In the genomic region with DNA sequence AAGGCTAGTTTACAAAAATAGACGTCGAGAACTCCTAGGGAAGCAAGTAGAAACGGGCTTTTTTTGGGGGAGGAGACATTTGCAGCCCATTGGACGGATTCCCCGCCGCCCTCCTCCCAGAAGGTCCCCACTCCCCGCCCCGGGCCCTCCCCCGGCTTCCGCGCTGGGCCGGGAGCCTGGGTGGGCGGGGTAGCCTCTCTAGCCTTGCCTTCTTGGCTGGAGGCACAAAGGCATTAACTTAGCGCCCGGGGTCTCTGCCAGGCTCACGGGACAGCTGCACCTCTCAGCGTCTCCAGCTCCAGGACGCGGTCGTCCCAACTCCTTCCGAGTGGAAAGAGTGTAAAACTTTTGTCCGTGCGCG, we compare ENCODE assay signal across 8 cellular contexts. TPM values are rescaled to one million over a fixed set of nuclear protein-coding genes. Genes with fewer than 3 reads are reported as not detected.
A peak's percentile ranks its signal among the peaks of the same experiment; 100 is the strongest.
DNase-seq lines count a peak whose midpoint lies in the region; ATAC-seq and TF ChIP-seq lines count a peak whose summit lies in the region.

A gene with protein sequence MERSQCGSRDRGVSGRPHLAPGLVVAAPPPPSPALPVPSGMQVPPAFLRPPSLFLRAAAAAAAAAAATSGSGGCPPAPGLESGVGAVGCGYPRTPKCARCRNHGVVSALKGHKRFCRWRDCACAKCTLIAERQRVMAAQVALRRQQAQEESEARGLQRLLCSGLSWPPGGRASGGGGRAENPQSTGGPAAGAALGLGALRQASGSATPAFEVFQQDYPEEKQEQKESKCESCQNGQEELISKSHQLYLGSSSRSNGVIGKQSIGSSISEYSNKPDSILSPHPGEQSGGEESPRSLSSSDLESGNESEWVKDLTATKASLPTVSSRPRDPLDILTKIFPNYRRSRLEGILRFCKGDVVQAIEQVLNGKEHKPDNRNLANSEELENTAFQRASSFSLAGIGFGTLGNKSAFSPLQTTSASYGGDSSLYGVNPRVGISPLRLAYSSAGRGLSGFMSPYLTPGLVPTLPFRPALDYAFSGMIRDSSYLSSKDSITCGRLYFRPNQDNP (plus strand): TSS at position 236 of the 361 bp plus-strand sequence. CDS start 242 bp downstream, outside the sequence.

- H3K27me3 Mint-ChIP-seq in activated naive CD4-positive, alpha-beta T cell treated with anti-CD3 and anti-CD28 coated beads, Interleukin-2, amount 10 ng/mL, durations not matched to agents 7 days and 5 days, result peaks cover 37% of the 10 kb centered on the region
- peaks cover 5% of the 10 kb centered on the region for H3K27me3 Mint-ChIP-seq in endothelial cell (ENCODE audit: unreplicated experiment)

- H3K36me3 Mint-ChIP-seq in activated naive CD4-positive, alpha-beta T cell treated with anti-CD3 and anti-CD28 coated beads, Interleukin-2, amount 10 ng/mL, durations not matched to agents 7 days and 5 days, result no peaks in the 10 kb centered on the region
- peaks cover 1% of the 10 kb centered on the region for H3K36me3 Mint-ChIP-seq in endothelial cell (ENCODE audit: low read depth, unreplicated experiment)

- peaks cover 1% of the 10 kb centered on the region for H3K9me3 Mint-ChIP-seq in activated naive CD4-positive, alpha-beta T cell treated with anti-CD3 and anti-CD28 coated beads, Interleukin-2, amount 10 ng/mL, durations not matched to agents 7 days and 5 days
- no peaks in the 10 kb centered on the region for H3K9me3 Mint-ChIP-seq in endothelial cell (ENCODE audit: unreplicated experiment)

- peak within 1 kb of the TSS; percentile 70 for H2AFZ ChIP-seq in SK-N-SH (ENCODE audit: low read depth)

- no peak within 1 kb of the TSS for H3K27ac ChIP-seq in SK-N-SH (ENCODE audit: low read depth in 2 of 2, low read length in 1 of 2)
- H3K27ac ChIP-seq in stomach smooth muscle (ENCODE audit: low read length), result peak within 1 kb of the TSS; percentile 47

- POLR2A ChIA-PET in SK-N-SH (lab: Yijun Ruan, JAX), result no interaction called here

- H3K27me3 ChIP-seq in SK-N-SH (ENCODE audit: insufficient read depth) (peaks cover 42% of the 10 kb centered on the region), stomach smooth muscle (ENCODE audit: control insufficient read depth in 1 of 2, insufficient read depth in 2 of 2, low read length in 2 of 2) (no peaks in the 10 kb centered on the region)

- no peaks in the 10 kb centered on the region for H3K36me3 ChIP-seq in SK-N-SH (replicated peaks in 1 of 2; ENCODE audit: control insufficient read depth in 1 of 2, insufficient read depth in 2 of 2, low read length in 1 of 2)
- H3K36me3 ChIP-seq in stomach smooth muscle (ENCODE audit: control insufficient read depth in 2 of 2, insufficient read depth in 2 of 2, low read length in 2 of 2), result no peaks in the 10 kb centered on the region

- H3K9ac ChIP-seq in SK-N-SH, result no peak within 1 kb of the TSS
- peak within 1 kb of the TSS; percentile 53 to 63 for H3K9ac ChIP-seq in stomach smooth muscle (ENCODE audit: low read length in 2 of 2)

- H3F3A ChIP-seq in SK-N-SH (replicated peaks; ENCODE audit: insufficient read depth), result no peaks in the 10 kb centered on the region

- under 1% methylated on average over 17 of the region's 24 CpGs for WGBS in SK-N-SH (ENCODE audit: low lambda C conversion rate)

- no peak for DNase-seq in activated naive CD4-positive, alpha-beta T cell treated with anti-CD3 and anti-CD28 coated beads, Interleukin-2, amount 10 ng/mL, durations not matched to agents 7 days and 5 days
- DNase-seq in activated naive CD4-positive, alpha-beta T cell (lab: John Stamatoyannopoulos, UW), result no peak
- peak; percentile 42 for DNase-seq in SK-N-SH
- DNase-seq in endothelial cell (ENCODE audit: low spot score), result peak; percentile 83
- peak; percentile 58 to 73 for DNase-seq in lung microvascular endothelial cell (ENCODE audit: low read depth in 2 of 2)

- H3K79me2 ChIP-seq in SK-N-SH (ENCODE audit: insufficient read depth), result no peaks in the 10 kb centered on the region

- peak; percentile 23 for ATAC-seq in HG03520 (IDR thresholded peaks at IDR 0.05; ENCODE audit: unreplicated experiment)
- ATAC-seq in activated CD4-positive, CD25-positive, alpha-beta regulatory T cell treated with anti-CD3 and anti-CD28 coated beads, Interleukin-2, amount 50 U/mL, for 24 hours, result no peak

- H3K4me3 Mint-ChIP-seq in activated naive CD4-positive, alpha-beta T cell treated with anti-CD3 and anti-CD28 coated beads, Interleukin-2, amount 10 ng/mL, durations not matched to agents 7 days and 5 days, result peak within 1 kb of the TSS; percentile 23
- H3K4me3 Mint-ChIP-seq in endothelial cell (ENCODE audit: unreplicated experiment), result peak within 1 kb of the TSS; percentile 91

- peak within 1 kb of the TSS; percentile 88 for H3K4me2 ChIP-seq in SK-N-SH

- TF ChIP-seq EP300 in SK-N-SH (IDR thresholded peaks at IDR 0.05; ENCODE audit: borderline replicate concordance in 1 of 2, low read depth in 1 of 2, low read length in 1 of 2), result no peak

- H3K4me1 Mint-ChIP-seq in activated naive CD4-positive, alpha-beta T cell treated with anti-CD3 and anti-CD28 coated beads, Interleukin-2, amount 10 ng/mL, durations not matched to agents 7 days and 5 days, result peaks cover 4% of the 10 kb centered on the region
- peaks cover 23% of the 10 kb centered on the region for H3K4me1 Mint-ChIP-seq in endothelial cell (ENCODE audit: unreplicated experiment)

- no peak for TF ChIP-seq CTCF in SK-N-SH (IDR thresholded peaks at IDR 0.05)
- TF ChIP-seq CTCF in endothelial cell (IDR thresholded peaks at IDR 0.05; ENCODE audit: unreplicated experiment), result no peak

- no peak within 1 kb of the TSS for H3K27ac Mint-ChIP-seq in activated naive CD4-positive, alpha-beta T cell treated with anti-CD3 and anti-CD28 coated beads, Interleukin-2, amount 10 ng/mL, durations not matched to agents 7 days and 5 days
- H3K27ac Mint-ChIP-seq in endothelial cell (ENCODE audit: unreplicated experiment), result peak within 1 kb of the TSS; percentile 58

- TF ChIP-seq RAD21 in SK-N-SH (IDR thresholded peaks at IDR 0.05; ENCODE audit: low read length), result no peak

- peak within 1 kb of the TSS; percentile 49 to 59 for H3K4me3 ChIP-seq in SK-N-SH (ENCODE audit: low read depth in 2 of 2, low read length in 1 of 2)
- H3K4me3 ChIP-seq in stomach smooth muscle (ENCODE audit: low read length in 2 of 2), result peak within 1 kb of the TSS; percentile 62 to 75

- H3K9me3 ChIP-seq in SK-N-SH (no peaks in the 10 kb centered on the region), stomach smooth muscle (ENCODE audit: control insufficient read depth in 2 of 2, low read length in 2 of 2) (no peaks in the 10 kb centered on the region)

- no peaks in the 10 kb centered on the region for H3K9me2 ChIP-seq in SK-N-SH

- H3K4me1 ChIP-seq in SK-N-SH (ENCODE audit: control insufficient read depth in 1 of 2, insufficient read depth in 2 of 2, low read depth in 1 of 2, low read length in 1 of 2) (peaks cover 0 to 2% of the 10 kb centered on the region in 2 experiments; a peak in 1 of 4 replicates), stomach smooth muscle (ENCODE audit: control insufficient read depth, insufficient read depth, low read length) (no peaks in the 10 kb centered on the region)

- H4K20me1 ChIP-seq in SK-N-SH (ENCODE audit: insufficient read depth), result no peaks in the 10 kb centered on the region

- CTCF ChIA-PET in activated naive CD4-positive, alpha-beta T cell treated with anti-CD3 and anti-CD28 coated beads, Interleukin-2, amount 10 ng/mL, durations not matched to agents 7 days and 5 days (lab: Charles Lee), result interaction anchor here (0.7 to 1.5 kb wide), 2 partner anchors 23 to 463 kb away, joined by 3 read pairs; no protein-coding TSS in a partner anchor
- CTCF ChIA-PET in SK-N-SH (lab: Yijun Ruan, JAX), result no interaction called here

TF ChIP-seq in SK-N-SH, 30 proteins besides CTCF, POLR2A, EP300 and RAD21 (continues in another document):
- TF ChIP-seq GATA2 (CRISPR knock-in tag; IDR thresholded peaks at IDR 0.05) (no peak), RCOR1 (IDR thresholded peaks at IDR 0.05; ENCODE audit: low read length) (no peak), FOXJ3 (CRISPR knock-in tag; IDR thresholded peaks at IDR 0.05) (no peak), MXI1 (IDR thresholded peaks at IDR 0.05; ENCODE audit: low read depth, low read length) (no peak), CHD2 (IDR thresholded peaks at IDR 0.05; ENCODE audit: low read length, partially characterized antibody) (no peak), RFX5 (IDR thresholded peaks at IDR 0.05; ENCODE audit: low read length) (no peak), GABPA (IDR thresholded peaks at IDR 0.05; ENCODE audit: low read depth) (no peak), TEAD4 (IDR thresholded peaks at IDR 0.05; ENCODE audit: borderline replicate concordance, insufficient read depth) (no peak)
- TF ChIP-seq, protein P1, sequence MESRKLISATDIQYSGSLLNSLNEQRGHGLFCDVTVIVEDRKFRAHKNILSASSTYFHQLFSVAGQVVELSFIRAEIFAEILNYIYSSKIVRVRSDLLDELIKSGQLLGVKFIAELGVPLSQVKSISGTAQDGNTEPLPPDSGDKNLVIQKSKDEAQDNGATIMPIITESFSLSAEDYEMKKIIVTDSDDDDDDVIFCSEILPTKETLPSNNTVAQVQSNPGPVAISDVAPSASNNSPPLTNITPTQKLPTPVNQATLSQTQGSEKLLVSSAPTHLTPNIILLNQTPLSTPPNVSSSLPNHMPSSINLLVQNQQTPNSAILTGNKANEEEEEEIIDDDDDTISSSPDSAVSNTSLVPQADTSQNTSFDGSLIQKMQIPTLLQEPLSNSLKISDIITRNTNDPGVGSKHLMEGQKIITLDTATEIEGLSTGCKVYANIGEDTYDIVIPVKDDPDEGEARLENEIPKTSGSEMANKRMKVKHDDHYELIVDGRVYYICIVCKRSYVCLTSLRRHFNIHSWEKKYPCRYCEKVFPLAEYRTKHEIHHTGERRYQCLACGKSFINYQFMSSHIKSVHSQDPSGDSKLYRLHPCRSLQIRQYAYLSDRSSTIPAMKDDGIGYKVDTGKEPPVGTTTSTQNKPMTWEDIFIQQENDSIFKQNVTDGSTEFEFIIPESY (IDR thresholded peaks at IDR 0.05; ENCODE audit: borderline replicate concordance, low read depth), result no peak
- TF ChIP-seq, protein P2, sequence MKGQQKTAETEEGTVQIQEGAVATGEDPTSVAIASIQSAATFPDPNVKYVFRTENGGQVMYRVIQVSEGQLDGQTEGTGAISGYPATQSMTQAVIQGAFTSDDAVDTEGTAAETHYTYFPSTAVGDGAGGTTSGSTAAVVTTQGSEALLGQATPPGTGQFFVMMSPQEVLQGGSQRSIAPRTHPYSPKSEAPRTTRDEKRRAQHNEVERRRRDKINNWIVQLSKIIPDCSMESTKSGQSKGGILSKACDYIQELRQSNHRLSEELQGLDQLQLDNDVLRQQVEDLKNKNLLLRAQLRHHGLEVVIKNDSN (IDR thresholded peaks at IDR 0.05; ENCODE audit: borderline replicate concordance, low read depth), result no peak
- TF ChIP-seq, protein P3, sequence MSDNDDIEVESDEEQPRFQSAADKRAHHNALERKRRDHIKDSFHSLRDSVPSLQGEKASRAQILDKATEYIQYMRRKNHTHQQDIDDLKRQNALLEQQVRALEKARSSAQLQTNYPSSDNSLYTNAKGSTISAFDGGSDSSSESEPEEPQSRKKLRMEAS (IDR thresholded peaks at IDR 0.05; ENCODE audit: low read depth), result no peak

RNA-seq across cellular contexts. Expression of the gene that starts here (rescaled TPM):
- polyA plus RNA-seq in SK-N-SH (2012; rRNA removed), result 0.03 and 0.05 TPM in 2 replicates
- polyA plus RNA-seq in SK-N-SH (2012; cell fraction: cytosol; rRNA removed), result 0.03 and 0.04 TPM in 2 replicates
- 0.15 and 0.24 TPM in 2 replicates for polyA plus RNA-seq in SK-N-SH (2012; cell fraction: nucleus; rRNA removed)
- total RNA-seq in endothelial cell (ENCODE audit: unreplicated experiment) (6.3 TPM), lung microvascular endothelial cell (under 0.01 TPM in 2 replicates)

Comparison
In these comparisons a context has a peak if more than half of its experiments do, and no peak if none do; other contexts are left out.
1. Peak in DNase-seq, H3K4me3 ChIP-seq and H3K4me2 ChIP-seq in SK-N-SH; RNA of the gene not detected or under 1 TPM.
2. Peak in DNase-seq in lung microvascular endothelial cell; RNA of the gene not detected or under 1 TPM.